Comparison of ENCODE assay signal across 3 cellular contexts in genomic region chr1:1468196-1468985, GRCh38. TPM values are rescaled to one million over a fixed set of nuclear protein-coding genes. Genes with fewer than 3 reads are reported as not detected.
"Had no signal": no experiment of that assay in that cellular context is flagged by ENCODE, and none has a peak within 500 bp of the region (broad histone marks: within the 10 kb centered on the region; RNA-seq: fewer than 3 reads in every experiment).

No MANE protein-coding gene starts in this region.

RNA-seq across cellular contexts. Expression of gene ATAD3C, which starts 18.9 kb away (rescaled TPM):
- total RNA-seq: myocyte had no signal

RNA-seq across cellular contexts. Expression of gene VWA1, which starts 32.9 kb away (rescaled TPM):
- polyA plus RNA-seq: immature natural killer cell had no signal

RNA-seq across cellular contexts. Expression of gene ANKRD65, which starts 47.3 kb away (rescaled TPM):
- total RNA-seq: mononuclear cell, myocyte had no signal
- polyA plus RNA-seq: immature natural killer cell had no signal
